ENCODE assay signal across 8 cellular contexts in the genomic region with DNA sequence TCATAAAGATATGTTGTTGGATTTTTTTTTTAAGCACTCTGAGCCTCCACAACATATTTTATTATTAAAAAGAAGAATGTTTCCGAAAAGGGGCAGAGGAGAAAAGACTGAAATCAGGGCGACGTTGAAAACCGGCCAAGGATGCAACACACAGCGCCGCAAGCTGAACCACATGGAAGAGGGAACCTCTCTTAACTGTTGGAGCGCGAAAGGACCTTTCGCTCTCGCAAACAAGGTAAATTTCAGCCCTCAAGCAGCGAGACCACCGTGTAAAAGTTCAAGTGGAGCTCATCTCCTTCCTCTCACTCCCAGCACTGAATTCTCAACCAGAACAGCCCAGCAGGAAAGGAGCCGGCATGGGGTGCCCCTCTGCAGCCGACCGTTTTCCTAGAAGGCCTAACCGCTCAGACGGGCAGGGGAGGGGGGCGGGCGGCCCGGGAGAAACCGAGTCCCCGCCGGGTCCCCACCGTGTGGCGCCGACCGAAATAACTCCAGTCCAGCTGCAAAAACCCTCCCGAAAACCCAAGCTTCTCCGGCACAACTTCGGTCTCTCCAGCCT. TPM values are rescaled to one million over a fixed set of nuclear protein-coding genes. Genes with fewer than 3 reads are reported as not detected.
A peak's percentile ranks its signal among the peaks of the same experiment; 100 is the strongest.
DNase-seq lines count a peak whose midpoint lies in the region; ATAC-seq and TF ChIP-seq lines count a peak whose summit lies in the region.

No MANE protein-coding gene starts in this region.

- no peak overlapping the region for H3K27ac ChIP-seq in gastrocnemius medialis

- peak overlapping the region; percentile 88 to 93 for H3K4me3 Mint-ChIP-seq in activated T-cell treated with anti-CD3 and anti-CD28 coated beads, Interleukin-2, amount 50 U/mL, for 72 hours

- no peaks in the 10 kb centered on the region for H3K36me3 Mint-ChIP-seq in activated T-cell treated with anti-CD3 and anti-CD28 coated beads, Interleukin-2, amount 50 U/mL, for 72 hours (ENCODE audit: insufficient read depth in 2 of 2)

- no peaks in the 10 kb centered on the region for H3K9me3 Mint-ChIP-seq in activated T-cell treated with anti-CD3 and anti-CD28 coated beads, Interleukin-2, amount 50 U/mL, for 72 hours

- no peaks in the 10 kb centered on the region for H3K36me3 ChIP-seq in gastrocnemius medialis

- peaks cover 19 to 23% (median 21%) of the 10 kb centered on the region in 3 donors for H3K27me3 ChIP-seq in gastrocnemius medialis

- intact Hi-C loops in left ventricle myocardium superior (cut with micrococcal nuclease) (no loop called here), gastrocnemius medialis (cut with DNase I; ENCODE audit: low total_unique reads) (no loop called here)

- H3K9me3 ChIP-seq in gastrocnemius medialis = no peaks in the 10 kb centered on the region

- peaks cover 5 to 16% of the 10 kb centered on the region in 2 donors for H3K4me1 ChIP-seq in gastrocnemius medialis

- H3K4me1 Mint-ChIP-seq in activated T-cell treated with anti-CD3 and anti-CD28 coated beads, Interleukin-2, amount 50 U/mL, for 72 hours (ENCODE audit: low read depth) = peaks cover 19% of the 10 kb centered on the region

- peaks cover 50% of the 10 kb centered on the region for H3K27me3 Mint-ChIP-seq in activated T-cell treated with anti-CD3 and anti-CD28 coated beads, Interleukin-2, amount 50 U/mL, for 72 hours (ENCODE audit: low read depth)

- TF ChIP-seq CTCF in gastrocnemius medialis (IDR thresholded peaks at IDR 0.05 in 4 of 5, conservative IDR thresholded peaks at IDR 0.05 in 1 of 5) = no peak

- H3K27ac Mint-ChIP-seq in activated T-cell treated with anti-CD3 and anti-CD28 coated beads, Interleukin-2, amount 50 U/mL, for 72 hours = no peak overlapping the region

- DNase-seq in NCI-H1092 treated with DMSO at 0.1 percent for 48 hours (lab: John Stamatoyannopoulos, UW) (peak; percentile 28), NCI-H1092 (lab: John Stamatoyannopoulos, UW) (no peak), left ventricle myocardium superior (no peak), gastrocnemius medialis (no peak)
- DNase-seq in Jurkat, Clone E6-1 (ENCODE audit: low read depth, low spot score) = no peak
- DNase-seq in activated T-cell treated with anti-CD3 and anti-CD28 coated beads, Interleukin-2, amount 50 U/mL, for 72 hours = peak in 1 of 2 donors; percentile 6

- ATAC-seq in GM21528 (IDR thresholded peaks at IDR 0.05; ENCODE audit: low FRiP score, unreplicated experiment) (peak; percentile 34), left ventricle myocardium superior (peak; percentile 59), gastrocnemius medialis (peak; percentile 12 to 30), HG03457 (IDR thresholded peaks at IDR 0.05; ENCODE audit: unreplicated experiment) (no peak)
- peak; percentile 14 to 24 for ATAC-seq in activated T-cell treated with anti-CD3 and anti-CD28 coated beads, Interleukin-2, amount 50 U/mL, for 72 hours (replicated peaks in 1 of 2)

- in situ Hi-C loops in gastrocnemius medialis (cut with MboI; ENCODE audit: low sequenced_read_pairs in 4 of 4) = no loop called here

- TF ChIP-seq POLR2A in gastrocnemius medialis (IDR thresholded peaks at IDR 0.05) = no peak

- peak overlapping the region; percentile 85 for H3K4me3 ChIP-seq in Jurkat, Clone E6-1 (ENCODE audit: low read length)
- peak overlapping the region; percentile 62 to 82 (median 75) for H3K4me3 ChIP-seq in gastrocnemius medialis

RNA-seq across cellular contexts. Expression of a gene that starts 0.6 kb away (rescaled TPM):
- 4.5 TPM for polyA plus RNA-seq in Jurkat, Clone E6-1 (2012; ENCODE audit: insufficient read depth, insufficient read length)
- total RNA-seq in activated T-cell treated with anti-CD3 and anti-CD28 coated beads, Interleukin-2, amount 50 U/mL, for 72 hours = 1 to 10 TPM; 1.5 to 1.8 TPM
- total RNA-seq in left ventricle myocardium superior = 0.79 TPM
- under 1 TPM in 3 of 4 donors, not detected in 1; 0.07 to 0.16 (median 0.10) TPM for total RNA-seq in gastrocnemius medialis
